ENCODE assay signal across 26 cellular contexts in the genomic region with DNA sequence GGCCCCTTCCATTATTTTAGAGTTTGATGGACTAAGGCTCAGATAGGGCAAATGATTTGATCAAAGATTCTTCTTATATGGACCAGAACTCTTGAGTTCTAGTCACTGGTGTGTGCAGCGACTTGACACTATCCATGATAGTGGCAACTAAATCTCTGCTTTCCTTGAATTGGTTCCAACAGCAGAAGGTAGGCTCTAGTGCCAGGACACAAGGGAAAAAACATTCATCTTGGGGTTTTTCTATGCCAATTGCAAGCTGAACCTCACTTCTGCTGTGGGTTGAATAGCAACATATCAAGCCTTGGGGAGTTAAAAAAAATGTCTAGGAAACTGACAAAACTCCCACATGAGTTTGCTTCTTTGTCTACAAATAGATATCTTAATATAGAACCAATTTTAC. TPM values are rescaled to one million over a fixed set of nuclear protein-coding genes. Genes with fewer than 3 reads are reported as not detected.
"Had no signal": no experiment of that assay in that cellular context is flagged by ENCODE, and none has a peak within 500 bp of the region (broad histone marks: within the 10 kb centered on the region; RNA-seq: fewer than 3 reads in every experiment).

No MANE protein-coding gene starts in this region.

- H3K9me3 ChIP-seq: esophagus squamous epithelium, gastrocnemius medialis, left lung, lower lobe of right lung had no signal

- H3K27ac ChIP-seq: esophagus squamous epithelium, gastrocnemius medialis, heart right ventricle, left lung, lower lobe of right lung had no signal

- H3K4me3 ChIP-seq: esophagus squamous epithelium, gastrocnemius medialis, heart right ventricle, left lung, lower lobe of right lung had no signal

- H3K27me3 ChIP-seq: gastrocnemius medialis, heart right ventricle, left lung had no signal

- H3K4me1 ChIP-seq: heart right ventricle, left lung, lower lobe of right lung had no signal

- DNase-seq: cortex of kidney; effector CD8-positive, alpha-beta T cell; esophagus squamous epithelium; foreskin fibroblast; foreskin melanocyte; gastrocnemius medialis; glutamatergic neuron; heart right ventricle; hippocampal formation; left cardiac atrium; left lung; left ventricle myocardium superior; lower lobe of right lung; mammary epithelial cell; mesendoderm; midbrain; naive thymus-derived CD4-positive, alpha-beta T cell had no signal

- H3K36me3 ChIP-seq: esophagus squamous epithelium, gastrocnemius medialis, heart right ventricle, left lung, lower lobe of right lung had no signal

- FAIRE-seq: colon, endothelial cell of umbilical vein, islet of Langerhans, keratinocyte had no signal

- ATAC-seq: gastrocnemius medialis; heart right ventricle; left cardiac atrium; left lung; left ventricle myocardium superior; lower lobe of right lung; naive thymus-derived CD4-positive, alpha-beta T cell had no signal

RNA-seq across cellular contexts. Expression of a gene that starts 35.1 kb away (rescaled TPM):
- total RNA-seq: dermis microvascular lymphatic vessel endothelial cell; endothelial cell of umbilical vein; epithelial cell of proximal tubule; esophagus squamous epithelium; glomerular endothelial cell; kidney epithelial cell; mammary epithelial cell; mononuclear cell; naive thymus-derived CD4-positive, alpha-beta T cell had no signal
- polyA plus RNA-seq: endothelial cell of umbilical vein; keratinocyte; mammary epithelial cell; naive thymus-derived CD4-positive, alpha-beta T cell had no signal
